ENCODE assay signal across 14 cellular contexts in the genomic region with DNA sequence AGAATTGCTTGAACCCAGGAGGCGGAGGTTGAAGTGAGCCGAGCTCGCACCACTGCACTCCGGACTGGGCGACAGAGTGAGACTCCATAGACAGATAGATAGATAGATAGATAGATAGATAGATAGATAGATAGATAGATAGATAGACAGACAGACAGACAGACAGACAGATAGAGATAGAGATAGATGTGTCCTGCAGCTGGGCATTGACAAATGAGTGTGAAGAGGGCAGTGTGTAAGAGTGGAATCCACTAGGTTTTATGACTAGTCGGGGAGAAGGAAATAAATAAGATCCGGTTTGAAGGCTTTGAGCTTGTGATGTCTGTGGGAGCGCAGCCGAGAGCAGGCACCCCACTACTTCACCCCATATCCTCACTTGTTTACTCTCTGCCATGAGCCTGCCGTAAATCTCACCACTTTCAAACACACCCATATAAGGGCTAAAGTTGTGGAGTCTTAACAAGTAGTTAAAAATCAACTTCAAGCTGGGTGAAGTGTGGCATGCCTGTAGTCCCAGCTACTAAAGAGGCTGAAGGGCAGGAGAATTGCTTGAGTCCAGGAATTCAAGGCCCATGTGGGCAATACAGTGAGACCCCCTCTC. TPM values are rescaled to one million over a fixed set of nuclear protein-coding genes. Genes with fewer than 3 reads are reported as not detected.
DNase-seq lines count a peak whose midpoint lies in the region; ATAC-seq, FAIRE-seq and TF ChIP-seq lines count a peak whose summit lies in the region.
"Had no signal": no experiment of that assay in that cellular context is flagged by ENCODE, and none has a peak within 500 bp of the region (broad histone marks: within the 10 kb centered on the region; RNA-seq: fewer than 3 reads in every experiment).

No MANE protein-coding gene starts in this region.

- peak overlapping the region in 1 of 2 donors; percentile 43 for H3K9ac ChIP-seq in kidney (ENCODE audit: low read length in 2 of 2)

- no peak overlapping the region for H3K4me3 ChIP-seq in kidney (ENCODE audit: low read length in 2 of 2)
- H3K4me3 ChIP-seq: esophagus squamous epithelium, MG63 had no signal

- peak overlapping the region; percentile 2 for H3K4me3 Mint-ChIP-seq in stimulated activated naive CD8-positive, alpha-beta T cell treated with anti-CD3 and anti-CD28 coated beads, Interleukin-15, Interleukin-2, amounts not matched to agents 100 ng/mL and 50 ng/mL, for 24 hours
- no peak overlapping the region for H3K4me3 Mint-ChIP-seq in stimulated activated naive CD8-positive, alpha-beta T cell treated with anti-CD3 and anti-CD28 coated beads, Interleukin-15, amount 100 ng/mL, for 72 hours
- H3K4me3 Mint-ChIP-seq in activated CD8-positive, alpha-beta T cell treated with anti-CD3 and anti-CD28 coated beads, Interleukin-2, amount 10 ng/mL, durations not matched to agents 7 days and 5 days, result no peak overlapping the region
- peak overlapping the region; percentile 88 for H3K4me3 Mint-ChIP-seq in type B pancreatic cell

- H3K27ac ChIP-seq in kidney (ENCODE audit: low read depth in 2 of 2, low read length in 2 of 2), result peak overlapping the region; percentile 69 to 72
- H3K27ac ChIP-seq: breast epithelium, esophagus squamous epithelium had no signal

- peaks cover 34% of the 10 kb centered on the region for H3K27me3 Mint-ChIP-seq in stimulated activated naive CD8-positive, alpha-beta T cell treated with anti-CD3 and anti-CD28 coated beads, Interleukin-15, Interleukin-2, amounts not matched to agents 100 ng/mL and 50 ng/mL, for 24 hours
- H3K27me3 Mint-ChIP-seq in stimulated activated naive CD8-positive, alpha-beta T cell treated with anti-CD3 and anti-CD28 coated beads, Interleukin-15, amount 100 ng/mL, for 72 hours, result peaks cover 32% of the 10 kb centered on the region
- peaks cover 6% of the 10 kb centered on the region for H3K27me3 Mint-ChIP-seq in activated CD8-positive, alpha-beta T cell treated with anti-CD3 and anti-CD28 coated beads, Interleukin-2, amount 10 ng/mL, durations not matched to agents 7 days and 5 days (ENCODE audit: low read depth)
- H3K27me3 Mint-ChIP-seq in type B pancreatic cell, result peaks cover 19% of the 10 kb centered on the region

- intact Hi-C loops in kidney (cut with DNase I), result no loop called here

- FAIRE-seq in kidney (lab: Jason Lieb, UNC), result no peak

- TF ChIP-seq CTCF in kidney (IDR thresholded peaks at IDR 0.05; ENCODE audit: borderline replicate concordance, extremely low read depth, insufficient read depth) (no peak), type B pancreatic cell (conservative IDR thresholded peaks at IDR 0.05) (no peak)

- ATAC-seq in stimulated activated naive CD8-positive, alpha-beta T cell treated with anti-CD3 and anti-CD28 coated beads, Interleukin-15, amount 100 ng/mL, for 72 hours, result no peak
- peak; percentile 13 for ATAC-seq in activated CD8-positive, alpha-beta T cell treated with anti-CD3 and anti-CD28 coated beads, Interleukin-2, amount 10 ng/mL, durations not matched to agents 7 days and 5 days
- ATAC-seq: sciatic nerve had no signal

- H3K36me3 Mint-ChIP-seq in stimulated activated naive CD8-positive, alpha-beta T cell treated with anti-CD3 and anti-CD28 coated beads, Interleukin-15, Interleukin-2, amounts not matched to agents 100 ng/mL and 50 ng/mL, for 24 hours (ENCODE audit: low read depth), result no peaks in the 10 kb centered on the region
- peaks cover 24% of the 10 kb centered on the region for H3K36me3 Mint-ChIP-seq in activated CD8-positive, alpha-beta T cell treated with anti-CD3 and anti-CD28 coated beads, Interleukin-2, amount 10 ng/mL, durations not matched to agents 7 days and 5 days (ENCODE audit: low read depth)
- peaks cover 14% of the 10 kb centered on the region for H3K36me3 Mint-ChIP-seq in type B pancreatic cell

- CTCF ChIA-PET in activated CD8-positive, alpha-beta T cell treated with anti-CD3 and anti-CD28 coated beads, Interleukin-2, amount 10 ng/mL, durations not matched to agents 7 days and 5 days (lab: Charles Lee), result interaction anchor here (0.7 to 1.1 kb wide), 4 partner anchors 18 to 186 kb away, joined by 3 read pairs; no protein-coding TSS in a partner anchor

- peaks cover 4 to 30% of the 10 kb centered on the region in 2 donors for H3K4me1 ChIP-seq in kidney (ENCODE audit: control insufficient read depth in 1 of 2, insufficient read depth in 1 of 2, low read depth in 1 of 2, low read length in 2 of 2)

- POLR2A ChIA-PET in activated CD8-positive, alpha-beta T cell treated with anti-CD3 and anti-CD28 coated beads, Interleukin-2, amount 10 ng/mL, durations not matched to agents 7 days and 5 days (lab: Charles Lee), result interaction anchor here (0.6 to 4.3 kb wide), 4 partner anchors 49 to 541 kb away, joined by 3 to 23 read pairs (median 4); a partner anchor contains a TSS

- H3K9me3 ChIP-seq in kidney (ENCODE audit: control insufficient read depth in 1 of 2, low read length in 2 of 2), result no peaks in the 10 kb centered on the region
- H3K9me3 ChIP-seq: BLaER1, breast epithelium, esophagus squamous epithelium, MG63 had no signal

- no peak overlapping the region for H3K27ac Mint-ChIP-seq in stimulated activated naive CD8-positive, alpha-beta T cell treated with anti-CD3 and anti-CD28 coated beads, Interleukin-15, Interleukin-2, amounts not matched to agents 100 ng/mL and 50 ng/mL, for 24 hours
- H3K27ac Mint-ChIP-seq in stimulated activated naive CD8-positive, alpha-beta T cell treated with anti-CD3 and anti-CD28 coated beads, Interleukin-15, amount 100 ng/mL, for 72 hours, result no peak overlapping the region
- peak overlapping the region; percentile 31 for H3K27ac Mint-ChIP-seq in activated CD8-positive, alpha-beta T cell treated with anti-CD3 and anti-CD28 coated beads, Interleukin-2, amount 10 ng/mL, durations not matched to agents 7 days and 5 days
- peak overlapping the region; percentile 87 for H3K27ac Mint-ChIP-seq in type B pancreatic cell

- no peaks in the 10 kb centered on the region for H3K9me3 Mint-ChIP-seq in stimulated activated naive CD8-positive, alpha-beta T cell treated with anti-CD3 and anti-CD28 coated beads, Interleukin-15, Interleukin-2, amounts not matched to agents 100 ng/mL and 50 ng/mL, for 24 hours
- no peaks in the 10 kb centered on the region for H3K9me3 Mint-ChIP-seq in stimulated activated naive CD8-positive, alpha-beta T cell treated with anti-CD3 and anti-CD28 coated beads, Interleukin-15, amount 100 ng/mL, for 72 hours
- H3K9me3 Mint-ChIP-seq in activated CD8-positive, alpha-beta T cell treated with anti-CD3 and anti-CD28 coated beads, Interleukin-2, amount 10 ng/mL, durations not matched to agents 7 days and 5 days (ENCODE audit: insufficient read depth), result no peaks in the 10 kb centered on the region
- H3K9me3 Mint-ChIP-seq in type B pancreatic cell, result peaks cover 8% of the 10 kb centered on the region

- no peak for DNase-seq in stimulated activated naive CD8-positive, alpha-beta T cell treated with anti-CD3 and anti-CD28 coated beads, Interleukin-15, amount 100 ng/mL, for 72 hours
- peak; percentile 53 for DNase-seq in activated CD8-positive, alpha-beta T cell treated with anti-CD3 and anti-CD28 coated beads, Interleukin-2, amount 10 ng/mL, durations not matched to agents 7 days and 5 days
- no peak for DNase-seq in kidney
- DNase-seq in type B pancreatic cell (ENCODE audit: extremely low spot score, unreplicated experiment), result no peak
- no peak for DNase-seq in NCI-H524 (lab: John Stamatoyannopoulos, UW)
- no peak for DNase-seq in COLO829 (ENCODE audit: low spot score)
- DNase-seq in stimulated activated CD4-positive, alpha-beta T cell treated with anti-CD3 and anti-CD28 coated beads, Interleukin-4, amount 100 ng/mL, for 4 hours, result no peak
- DNase-seq: esophagus squamous epithelium, MG63, NCI-H2171 had no signal

- H3K4me1 Mint-ChIP-seq in stimulated activated naive CD8-positive, alpha-beta T cell treated with anti-CD3 and anti-CD28 coated beads, Interleukin-15, Interleukin-2, amounts not matched to agents 100 ng/mL and 50 ng/mL, for 24 hours (ENCODE audit: low read depth), result peaks cover 64% of the 10 kb centered on the region
- H3K4me1 Mint-ChIP-seq in stimulated activated naive CD8-positive, alpha-beta T cell treated with anti-CD3 and anti-CD28 coated beads, Interleukin-15, amount 100 ng/mL, for 72 hours, result peaks cover 49% of the 10 kb centered on the region
- H3K4me1 Mint-ChIP-seq in activated CD8-positive, alpha-beta T cell treated with anti-CD3 and anti-CD28 coated beads, Interleukin-2, amount 10 ng/mL, durations not matched to agents 7 days and 5 days (ENCODE audit: low read depth), result peaks cover 79% of the 10 kb centered on the region
- H3K4me1 Mint-ChIP-seq in type B pancreatic cell (ENCODE audit: unreplicated experiment), result peaks cover 32% of the 10 kb centered on the region

- no peaks in the 10 kb centered on the region for H3K36me3 ChIP-seq in kidney (ENCODE audit: control insufficient read depth in 1 of 2, insufficient read depth in 2 of 2, low read length in 2 of 2)
- H3K36me3 ChIP-seq: BLaER1, breast epithelium, esophagus squamous epithelium, MG63 had no signal

RNA-seq across cellular contexts. Expression of a gene that starts 1.4 kb away (rescaled TPM):
- total RNA-seq in activated CD8-positive, alpha-beta T cell treated with anti-CD3 and anti-CD28 coated beads, Interleukin-2, amount 10 ng/mL, durations not matched to agents 7 days and 5 days, result 10 to 100 TPM; 15.2 to 17.9 TPM
- total RNA-seq in kidney (19.8 TPM), type B pancreatic cell (ENCODE audit: low replicate concordance) (16.3 and 21.8 TPM in 2 replicates)
- 11.0 TPM for polyA plus RNA-seq in kidney (ENCODE audit: insufficient read depth, low read depth, low replicate concordance)

Comparison
In these comparisons a context has a peak if more than half of its experiments do, and no peak if none do; other contexts are left out.
1. H3K4me3 Mint-ChIP-seq: peak in stimulated activated naive CD8-positive, alpha-beta T cell treated with anti-CD3 and anti-CD28 coated beads, Interleukin-15, Interleukin-2, amounts not matched to agents 100 ng/mL and 50 ng/mL, for 24 hours (single experiment) and type B pancreatic cell (single experiment); none in stimulated activated naive CD8-positive, alpha-beta T cell treated with anti-CD3 and anti-CD28 coated beads, Interleukin-15, amount 100 ng/mL, for 72 hours (0 of 2) and activated CD8-positive, alpha-beta T cell treated with anti-CD3 and anti-CD28 coated beads, Interleukin-2, amount 10 ng/mL, durations not matched to agents 7 days and 5 days (single experiment).
2. H3K27ac Mint-ChIP-seq: peak in activated CD8-positive, alpha-beta T cell treated with anti-CD3 and anti-CD28 coated beads, Interleukin-2, amount 10 ng/mL, durations not matched to agents 7 days and 5 days (single experiment) and type B pancreatic cell (single experiment); none in stimulated activated naive CD8-positive, alpha-beta T cell treated with anti-CD3 and anti-CD28 coated beads, Interleukin-15, Interleukin-2, amounts not matched to agents 100 ng/mL and 50 ng/mL, for 24 hours (single experiment) and stimulated activated naive CD8-positive, alpha-beta T cell treated with anti-CD3 and anti-CD28 coated beads, Interleukin-15, amount 100 ng/mL, for 72 hours (0 of 2).